22 cellular contexts compared by ENCODE assay signal in genomic region chr4:7621252-7621651, GRCh38.
"Had no signal": no experiment of that assay in that cellular context is flagged by ENCODE, and none has a peak within 500 bp of the region (broad histone marks: within the 10 kb centered on the region; RNA-seq: fewer than 3 reads in every experiment).

No MANE protein-coding gene starts in this region.

- H3K4me2 ChIP-seq: smooth muscle cell had no signal

- H3K36me3 ChIP-seq: heart left ventricle, pancreas, tibial artery, upper lobe of left lung, vagina had no signal

- H3K4me1 ChIP-seq: foreskin keratinocyte, heart left ventricle, pancreas, tibial artery, upper lobe of left lung, vagina had no signal

- H3K4me3 ChIP-seq: heart left ventricle, mucosa of descending colon, pancreas, smooth muscle cell, tibial artery, upper lobe of left lung, vagina had no signal

- DNase-seq: dermis blood vessel endothelial cell; erythroblast; foreskin keratinocyte; hippocampal formation; kidney glomerular epithelial cell; mammary epithelial cell; mucosa of descending colon; naive thymus-derived CD8-positive, alpha-beta T cell; occipital lobe; pancreas; right cardiac atrium; stimulated activated CD4-positive, alpha-beta T cell treated with anti-CD3 and anti-CD28 coated beads, Interleukin-2, amount 100 ng/mL, for 48 hours; stimulated activated naive CD4-positive, alpha-beta T cell treated with Interleukin-2 at 50 U/mL for 16 hours; tibial artery had no signal

- ATAC-seq: foreskin keratinocyte; heart left ventricle; mucosa of descending colon; naive thymus-derived CD8-positive, alpha-beta T cell; pancreas; right cardiac atrium had no signal

- H3K9me3 ChIP-seq: heart left ventricle, mucosa of descending colon, pancreas, tibial artery, upper lobe of left lung, vagina had no signal

- H3K4me1 Mint-ChIP-seq: naive thymus-derived CD8-positive, alpha-beta T cell had no signal

- H3K36me3 Mint-ChIP-seq: naive thymus-derived CD8-positive, alpha-beta T cell had no signal

- H3K27ac ChIP-seq: foreskin keratinocyte, heart left ventricle, pancreas, tibial artery, upper lobe of left lung, vagina had no signal

- H3K27ac Mint-ChIP-seq: progenitor cell of endocrine pancreas had no signal

- FAIRE-seq: colon, endothelial cell of umbilical vein, islet of Langerhans, pancreas had no signal

- H3K27me3 ChIP-seq: foreskin keratinocyte, pancreas, upper lobe of left lung, vagina had no signal

- H3K4me3 Mint-ChIP-seq: naive thymus-derived CD8-positive, alpha-beta T cell had no signal
